In genomic region chr3:52245322-52246263, GRCh38 we compare ENCODE assay signal across 8 cellular contexts. TPM values are rescaled to one million over a fixed set of nuclear protein-coding genes. Genes with fewer than 3 reads are reported as not detected.
DNase-seq lines count a peak whose midpoint lies in the region; ATAC-seq, FAIRE-seq and TF ChIP-seq lines count a peak whose summit lies in the region.

PPM1M (plus strand) TSS chr3:52245759; CDS start chr3:52245825, 66 bp downstream.

- H3K27ac ChIP-seq in RWPE1 = peak within 1 kb of the TSS; percentile 87

- H3K36me3 Mint-ChIP-seq in activated naive CD8-positive, alpha-beta T cell treated with anti-CD3 and anti-CD28 coated beads, Interleukin-2, amount 50 U/mL, for 24 hours (ENCODE audit: low read depth) = peaks cover 38% of the 10 kb centered on the region

- intact Hi-C loops in cardiac septum (cut with DNase I) = no loop called here
- intact Hi-C loops in posterior vena cava (cut with DNase I) = no loop called here

- FAIRE-seq in GM19239 (lab: Jason Lieb, UNC) = peak; percentile 76

- H3K9me3 Mint-ChIP-seq in activated naive CD8-positive, alpha-beta T cell treated with anti-CD3 and anti-CD28 coated beads, Interleukin-2, amount 50 U/mL, for 24 hours = peaks cover 5% of the 10 kb centered on the region

- no peaks in the 10 kb centered on the region for H3K27me3 Mint-ChIP-seq in activated naive CD8-positive, alpha-beta T cell treated with anti-CD3 and anti-CD28 coated beads, Interleukin-2, amount 50 U/mL, for 24 hours

- no peak for DNase-seq in AG04449 (ENCODE audit: low read depth, low spot score)
- DNase-seq in GM19239 (ENCODE audit: insufficient read length, low spot score) = peak; percentile 60
- peak; percentile 39 for DNase-seq in RWPE1 (ENCODE audit: low spot score)
- DNase-seq in activated naive CD8-positive, alpha-beta T cell treated with anti-CD3 and anti-CD28 coated beads, Interleukin-2, amount 50 U/mL, for 24 hours = peak; percentile 63
- DNase-seq in cardiac septum (ENCODE audit: low spot score) = peak; percentile 82
- DNase-seq in posterior vena cava (ENCODE audit: low spot score) = no peak

- peak; percentile 18 for ATAC-seq in activated naive CD8-positive, alpha-beta T cell treated with anti-CD3 and anti-CD28 coated beads, Interleukin-2, amount 50 U/mL, for 24 hours
- ATAC-seq in HG03469 (IDR thresholded peaks at IDR 0.05; ENCODE audit: unreplicated experiment) (no peak), GM21528 (IDR thresholded peaks at IDR 0.05; ENCODE audit: low FRiP score, unreplicated experiment) (no peak)

- TF ChIP-seq CTCF in AG04449 (IDR thresholded peaks at IDR 0.05; ENCODE audit: insufficient read depth, low read length, missing control alignments) (no peak), RWPE1 (conservative IDR thresholded peaks at IDR 0.05; ENCODE audit: low read depth) (no peak)

- POLR2A ChIA-PET in AG04449 (lab: Yijun Ruan, JAX) (interaction anchor here (0.6 to 2.0 kb wide), 4 partner anchors 9 to 1679 kb away, joined by 3 to 8 read pairs (median 7); partner anchors contain the start of gene WDR82), RWPE1 (lab: Yijun Ruan, JAX; ENCODE audit: low non-redundant PET) (no interaction called here)

- peak within 1 kb of the TSS; percentile 86 for H3K4me3 Mint-ChIP-seq in activated naive CD8-positive, alpha-beta T cell treated with anti-CD3 and anti-CD28 coated beads, Interleukin-2, amount 50 U/mL, for 24 hours

- H3K27ac Mint-ChIP-seq in activated naive CD8-positive, alpha-beta T cell treated with anti-CD3 and anti-CD28 coated beads, Interleukin-2, amount 50 U/mL, for 24 hours = peak within 1 kb of the TSS; percentile 87

- CTCF ChIA-PET in AG04449 (lab: Yijun Ruan, JAX) (interaction anchor here (1.1 to 2.7 kb wide), 3 partner anchors 11 to 26 kb away, joined by 3 to 8 read pairs (median 6); no protein-coding TSS in a partner anchor), RWPE1 (lab: Yijun Ruan, JAX) (no interaction called here)

- H3K4me1 Mint-ChIP-seq in activated naive CD8-positive, alpha-beta T cell treated with anti-CD3 and anti-CD28 coated beads, Interleukin-2, amount 50 U/mL, for 24 hours = peaks cover 80% of the 10 kb centered on the region

- peak within 1 kb of the TSS; percentile 68 for H3K4me3 ChIP-seq in AG04449 (ENCODE audit: low read depth, low read length)

RNA-seq across cellular contexts. Expression of gene PPM1M, which starts in this region (rescaled TPM):
- 8.9 TPM for total RNA-seq in cardiac septum
- 10 to 100 TPM; 21.1 to 28.8 TPM for total RNA-seq in posterior vena cava

Comparison
In these comparisons a context has a peak if more than half of its experiments do, and no peak if none do; other contexts are left out.
1. DNase-seq: peak in GM19239 (single experiment), RWPE1 (single experiment), activated naive CD8-positive, alpha-beta T cell treated with anti-CD3 and anti-CD28 coated beads, Interleukin-2, amount 50 U/mL, for 24 hours (single experiment) and cardiac septum (single experiment); none in AG04449 (single experiment) and posterior vena cava (single experiment).